In genomic region chr4:40238700-40239548, GRCh38 we compare ENCODE assay signal across 10 cellular contexts. TPM values are rescaled to one million over a fixed set of nuclear protein-coding genes. Genes with fewer than 3 reads are reported as not detected.
DNase-seq lines count a peak whose midpoint lies in the region; ATAC-seq and TF ChIP-seq lines count a peak whose summit lies in the region.
"Had no signal": no experiment of that assay in that cellular context is flagged by ENCODE, and none has a peak within 500 bp of the region (broad histone marks: within the 10 kb centered on the region; RNA-seq: fewer than 3 reads in every experiment).

No MANE protein-coding gene starts in this region.

- no peaks in the 10 kb centered on the region for H3K36me3 ChIP-seq in HCT116 (ENCODE audit: control insufficient read depth in 1 of 2, insufficient read depth in 2 of 2, low read length in 2 of 2)
- no peaks in the 10 kb centered on the region for H3K36me3 ChIP-seq in colonic mucosa

- POLR2A ChIA-PET in HCT116 (lab: Charles Lee) = no interaction called here

- RAD21 ChIA-PET in HCT116 (lab: Charles Lee; ENCODE audit: low non-redundant PET in 1 of 2, low total read pairs in 2 of 2, uncharacterized antibody in 2 of 2, unreplicated experiment in 2 of 2) = no interaction called here

- H2AFZ ChIP-seq in HCT116 (ENCODE audit: low read depth, low read length, poor library complexity, severe bottlenecking) = peak overlapping the region; percentile 46

- H3K9ac ChIP-seq in HCT116 (ENCODE audit: low read length) = no peak overlapping the region
- no peak overlapping the region for H3K9ac ChIP-seq in colonic mucosa (ENCODE audit: low read depth in 2 of 2, low read length in 2 of 2)

- H3K9me3 ChIP-seq in HCT116 (ENCODE audit: control insufficient read depth in 1 of 2, insufficient read depth in 1 of 2, low read depth in 1 of 2, low read length in 2 of 2) (no peaks in the 10 kb centered on the region), colonic mucosa (no peaks in the 10 kb centered on the region)

- H3K27ac ChIP-seq in HCT116 (ENCODE audit: low read depth, low read length) = no peak overlapping the region
- H3K27ac ChIP-seq in colonic mucosa = peak overlapping the region; percentile 25

- no peaks in the 10 kb centered on the region for H3K9me2 ChIP-seq in HCT116 (ENCODE audit: insufficient read depth)

- ATAC-seq in HCT116 (peak; percentile 86), HG03442 (IDR thresholded peaks at IDR 0.05; ENCODE audit: unreplicated experiment) (no peak), GM21786 (IDR thresholded peaks at IDR 0.05; ENCODE audit: unreplicated experiment) (no peak)

- CTCF ChIA-PET in HCT116 (lab: Charles Lee) = interaction anchor here (0.6 to 0.8 kb wide), 2 partner anchors 71 to 78 kb away, joined by 3 read pairs; no protein-coding TSS in a partner anchor

- TF ChIP-seq POLR2A in HCT116 (IDR thresholded peaks at IDR 0.05; ENCODE audit: borderline replicate concordance, extremely low read depth, insufficient read depth, insufficient read length) = no peak

- H3K4me1 ChIP-seq in HCT116 (ENCODE audit: control insufficient read depth in 1 of 2, insufficient read depth in 2 of 2, low read length in 2 of 2) (peaks cover 8 to 24% of the 10 kb centered on the region in 2 experiments; a peak in 3 of 4 replicates), colonic mucosa (no peaks in the 10 kb centered on the region)

- H3K27me3 ChIP-seq in HCT116 (ENCODE audit: insufficient read depth, low read length) (no peaks in the 10 kb centered on the region), colonic mucosa (no peaks in the 10 kb centered on the region)

- intact Hi-C loops in HCT116 (cut with micrococcal nuclease) (no loop called here), colonic mucosa (cut with DNase I) (no loop called here)

- DNase-seq in HCT116 (ENCODE audit: low read depth, low spot score) = no peak
- peak; percentile 68 for DNase-seq in activated CD4-positive, alpha-beta T cell treated with anti-CD3 and anti-CD28 coated beads for 1 hour
- no peak for DNase-seq in colonic mucosa
- peak in 2 of 3 donors; percentile 72 to 80 for DNase-seq in stimulated activated CD4-positive, alpha-beta T cell treated with anti-CD3 and anti-CD28 coated beads, TNF-alpha, amount 100 ng/mL, for 48 hours (ENCODE audit: low read depth in 3 of 3)
- no peak for DNase-seq in NCI-H1048 (lab: John Stamatoyannopoulos, UW)
- no peak for DNase-seq in glomerular visceral epithelial cell (ENCODE audit: extremely low spot score)

- H3K4me3 ChIP-seq in HCT116 (replicated peaks in 1 of 2; ENCODE audit: low read depth in 1 of 2, low read length in 2 of 2) (no peak overlapping the region), colonic mucosa (no peak overlapping the region)

- TF ChIP-seq CTCF in HCT116 (IDR thresholded peaks at IDR 0.05 in 2 of 3, conservative IDR thresholded peaks at IDR 0.05 in 1 of 3; ENCODE audit: borderline replicate concordance in 1 of 3, insufficient read depth in 1 of 3, low read depth in 2 of 3, low read length in 2 of 3) = no peak
- no peak for TF ChIP-seq CTCF in colonic mucosa (IDR thresholded peaks at IDR 0.05)

- TF ChIP-seq RAD21 in HCT116 (IDR thresholded peaks at IDR 0.05; ENCODE audit: low read depth) = no peak

- H3K79me2 ChIP-seq in HCT116 (ENCODE audit: insufficient read depth, low read length) = no peaks in the 10 kb centered on the region

- BruUV-seq in HCT116 (replicated peaks; lab: Mats Ljungman, UMichigan) = no TSS peak

- H3K4me2 ChIP-seq in HCT116 (ENCODE audit: low read length) = no peak overlapping the region; the same call in 1 of the 2 replicates

- H4K20me1 ChIP-seq in HCT116 (ENCODE audit: insufficient read depth) = no peaks in the 10 kb centered on the region

TF ChIP-seq in HCT116, 20 proteins besides CTCF, POLR2A, EP300 and RAD21:
- TF ChIP-seq CEBPB (IDR thresholded peaks at IDR 0.05; ENCODE audit: low read depth) (no peak), SRF (IDR thresholded peaks at IDR 0.05; ENCODE audit: low read depth) (peak; percentile 88)
- TF ChIP-seq, protein P1, sequence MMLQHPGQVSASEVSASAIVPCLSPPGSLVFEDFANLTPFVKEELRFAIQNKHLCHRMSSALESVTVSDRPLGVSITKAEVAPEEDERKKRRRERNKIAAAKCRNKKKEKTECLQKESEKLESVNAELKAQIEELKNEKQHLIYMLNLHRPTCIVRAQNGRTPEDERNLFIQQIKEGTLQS (IDR thresholded peaks at IDR 0.05) = no peak

RNA-seq across cellular contexts. Expression of gene RHOH, which starts 42.1 kb away (rescaled TPM):
- total RNA-seq in HCT116 (2021; ENCODE audit: unreplicated experiment) = 0.74 TPM
- 0.01 and 0.03 TPM in 2 replicates for polyA plus RNA-seq in HCT116 (2012)
- total RNA-seq in colonic mucosa = 1 to 10 TPM; 1.6 to 2.6 TPM
- total RNA-seq: endothelial cell of umbilical vein, renal cortical epithelial cell had no signal
- polyA plus RNA-seq: endothelial cell of umbilical vein had no signal

Comparison
In these comparisons a context has a peak if more than half of its experiments do, and no peak if none do; other contexts are left out.
1. DNase-seq: peak in activated CD4-positive, alpha-beta T cell treated with anti-CD3 and anti-CD28 coated beads for 1 hour (single experiment) and stimulated activated CD4-positive, alpha-beta T cell treated with anti-CD3 and anti-CD28 coated beads, TNF-alpha, amount 100 ng/mL, for 48 hours (2 of 3); none in HCT116 (single experiment), colonic mucosa (single experiment), NCI-H1048 (single experiment) and glomerular visceral epithelial cell (single experiment).